ENCODE assay signal across 14 cellular contexts in genomic region chr2:10267551-10268465, GRCh38. TPM values are rescaled to one million over a fixed set of nuclear protein-coding genes. Genes with fewer than 3 reads are reported as not detected.
DNase-seq lines count a peak whose midpoint lies in the region; ATAC-seq and TF ChIP-seq lines count a peak whose summit lies in the region.
"Had no signal": no experiment of that assay in that cellular context is flagged by ENCODE, and none has a peak within 500 bp of the region (broad histone marks: within the 10 kb centered on the region; RNA-seq: fewer than 3 reads in every experiment).

No MANE protein-coding gene starts in this region.

- intact Hi-C loops in dorsolateral prefrontal cortex (cut with DNase I) (no loop called here), lower lobe of right lung (cut with DNase I) (no loop called here)
- intact Hi-C loops in activated CD4-positive, alpha-beta T cell treated with anti-CD3 and anti-CD28 coated beads for 36 hours (cut with DNase I, micrococcal nuclease), result no loop called here

- no peaks in the 10 kb centered on the region for H3K27me3 Mint-ChIP-seq in activated CD4-positive, alpha-beta T cell treated with anti-CD3 and anti-CD28 coated beads for 36 hours

- no peaks in the 10 kb centered on the region for H3K9me3 Mint-ChIP-seq in activated CD4-positive, alpha-beta T cell treated with anti-CD3 and anti-CD28 coated beads for 36 hours (ENCODE audit: low read depth)
- H3K9me3 Mint-ChIP-seq: nephron progenitor cell had no signal

- TF ChIP-seq POLR2A in upper lobe of left lung (IDR thresholded peaks at IDR 0.05) (no peak), erythroblast (IDR thresholded peaks at IDR 0.05; ENCODE audit: low read length) (no peak)

- H3K36me3 Mint-ChIP-seq in activated CD4-positive, alpha-beta T cell treated with anti-CD3 and anti-CD28 coated beads for 36 hours (ENCODE audit: low read depth), result no peaks in the 10 kb centered on the region

- POLR2A ChIA-PET in activated CD4-positive, alpha-beta T cell treated with anti-CD3 and anti-CD28 coated beads for 36 hours (lab: Charles Lee), result no interaction called here

- no peak for TF ChIP-seq EP300 in upper lobe of left lung (IDR thresholded peaks at IDR 0.05)

- CTCF ChIA-PET in activated CD4-positive, alpha-beta T cell treated with anti-CD3 and anti-CD28 coated beads for 36 hours (lab: Charles Lee), result interaction anchor here (0.5 kb wide), 1 partner anchor 1212 kb away, joined by 3 read pairs; no protein-coding TSS in a partner anchor

- H3K27me3 ChIP-seq in dorsolateral prefrontal cortex, result no peaks in the 10 kb centered on the region
- H3K27me3 ChIP-seq in lower lobe of right lung (ENCODE audit: low read depth), result no peaks in the 10 kb centered on the region
- H3K27me3 ChIP-seq in upper lobe of left lung, result no peaks in the 10 kb centered on the region

- H3K4me1 ChIP-seq in lower lobe of right lung, result peaks cover 23% of the 10 kb centered on the region
- H3K4me1 ChIP-seq in upper lobe of left lung, result peaks cover 7 to 24% (median 16%) of the 10 kb centered on the region in 4 donors

- H3K27ac ChIP-seq in dorsolateral prefrontal cortex (no peak overlapping the region), lower lobe of right lung (no peak overlapping the region), upper lobe of left lung (peak overlapping the region in 1 of 4 donors; percentile 3)
- H3K27ac ChIP-seq: thoracic aorta had no signal

- H3K4me1 Mint-ChIP-seq in activated CD4-positive, alpha-beta T cell treated with anti-CD3 and anti-CD28 coated beads for 36 hours, result peaks cover 6% of the 10 kb centered on the region

- peak in 1 of 2 donors; percentile 3 for ATAC-seq in lower lobe of right lung
- no peak for ATAC-seq in upper lobe of left lung (ENCODE audit: low FRiP score in 2 of 2)
- ATAC-seq in activated CD4-positive, alpha-beta T cell treated with anti-CD3 and anti-CD28 coated beads for 36 hours, result no peak

- H3K4me3 ChIP-seq in dorsolateral prefrontal cortex, result no peak overlapping the region
- no peak overlapping the region for H3K4me3 ChIP-seq in lower lobe of right lung
- H3K4me3 ChIP-seq in upper lobe of left lung, result no peak overlapping the region
- H3K4me3 ChIP-seq: thoracic aorta had no signal

- DNase-seq in NCI-H345 (lab: John Stamatoyannopoulos, UW) (peak; percentile 39), NCI-H345 treated with DMSO at 0.1 percent for 48 hours (lab: John Stamatoyannopoulos, UW; ENCODE audit: unreplicated experiment) (no peak), dorsolateral prefrontal cortex (peak in 8 of 10 donors; percentile 3 to 35 (median 28)), lower lobe of right lung (peak; percentile 66), upper lobe of left lung (peak; percentile 32 to 84), T-helper 9 cell (no peak), erythroblast (lab: John Stamatoyannopoulos, UW) (no peak)
- DNase-seq in activated CD4-positive, alpha-beta T cell treated with anti-CD3 and anti-CD28 coated beads for 36 hours, result no peak
- DNase-seq: activated CD8-positive, alpha-beta memory T cell treated with anti-CD3 and anti-CD28 coated beads, Interleukin-2, amount 50 U/mL, for 4 hours; cortex of kidney; GOT3; NCI-H526; nephron progenitor cell had no signal

- H3K9me3 ChIP-seq in lower lobe of right lung (no peaks in the 10 kb centered on the region), upper lobe of left lung (no peaks in the 10 kb centered on the region)
- H3K9me3 ChIP-seq: thoracic aorta had no signal

- H3K4me3 Mint-ChIP-seq in activated CD4-positive, alpha-beta T cell treated with anti-CD3 and anti-CD28 coated beads for 36 hours, result no peak overlapping the region
- H3K4me3 Mint-ChIP-seq: nephron progenitor cell had no signal

- H3K36me3 ChIP-seq in lower lobe of right lung (no peaks in the 10 kb centered on the region), upper lobe of left lung (no peaks in the 10 kb centered on the region)
- H3K36me3 ChIP-seq: thoracic aorta had no signal

- no peak overlapping the region for H3K27ac Mint-ChIP-seq in activated CD4-positive, alpha-beta T cell treated with anti-CD3 and anti-CD28 coated beads for 36 hours
- H3K27ac Mint-ChIP-seq: nephron progenitor cell had no signal

- TF ChIP-seq CTCF in dorsolateral prefrontal cortex (IDR thresholded peaks at IDR 0.05 in 54 of 56, conservative IDR thresholded peaks at IDR 0.05 in 2 of 56; ENCODE audit: low read depth in 1 of 56, partially characterized antibody in 56 of 56) (no peak), lower lobe of right lung (IDR thresholded peaks at IDR 0.05) (no peak), upper lobe of left lung (IDR thresholded peaks at IDR 0.05) (no peak)

- WGBS in upper lobe of left lung, 2 donors, result 82 to 97% methylated on average over 10 to 33 of the region's 34 CpGs

RNA-seq across cellular contexts. Expression of gene HPCAL1, which starts 34.9 kb away (rescaled TPM):
- 100 to 1,000 TPM in 98 of 120 experiments, 10 to 100 TPM in 22; 40.1 to 252 (median 129) TPM for total RNA-seq in dorsolateral prefrontal cortex
- 132 TPM for total RNA-seq in lower lobe of right lung
- total RNA-seq in upper lobe of left lung, result 100 to 1,000 TPM; 131 to 481 (median 261) TPM
- 100 to 1,000 TPM; 109 to 114 TPM for total RNA-seq in activated CD4-positive, alpha-beta T cell treated with anti-CD3 and anti-CD28 coated beads for 36 hours

Comparison
In these comparisons a context has a peak if more than half of its experiments do, and no peak if none do; other contexts are left out.
1. DNase-seq: peak in NCI-H345 (single experiment), dorsolateral prefrontal cortex (8 of 10), lower lobe of right lung (single experiment) and upper lobe of left lung (2 of 2); none in NCI-H345 treated with DMSO at 0.1 percent for 48 hours (single experiment), T-helper 9 cell (single experiment), erythroblast (0 of 2) and activated CD4-positive, alpha-beta T cell treated with anti-CD3 and anti-CD28 coated beads for 36 hours (single experiment).